In genomic region chr1:110188116-110188618, GRCh38 we compare ENCODE assay signal across 10 cellular contexts. TPM values are rescaled to one million over a fixed set of nuclear protein-coding genes. Genes with fewer than 3 reads are reported as not detected.
DNase-seq lines count a peak whose midpoint lies in the region; ATAC-seq and TF ChIP-seq lines count a peak whose summit lies in the region.
"Had no signal": no experiment of that assay in that cellular context is flagged by ENCODE, and none has a peak within 500 bp of the region (broad histone marks: within the 10 kb centered on the region; RNA-seq: fewer than 3 reads in every experiment).

No MANE protein-coding gene starts in this region.

- peak; percentile 63 for DNase-seq in GM03348 (ENCODE audit: low spot score)
- peak; percentile 58 for DNase-seq in fibroblast of mammary gland (ENCODE audit: low read depth)
- no peak for DNase-seq in sciatic nerve (ENCODE audit: low spot score)
- no peak for DNase-seq in NOMO-1 (lab: John Stamatoyannopoulos, UW; ENCODE audit: unreplicated experiment in 2 of 2)
- DNase-seq: DMS153 had no signal

- no peak overlapping the region for H3K4me3 ChIP-seq in fibroblast of mammary gland (ENCODE audit: control insufficient read depth, low read depth, low read length)

- intact Hi-C loops in sciatic nerve (cut with DNase I): no loop called here

- no peak for TF ChIP-seq CTCF in fibroblast of mammary gland (conservative IDR thresholded peaks at IDR 0.05; ENCODE audit: control insufficient read depth, insufficient read depth, low read depth, low read length)

- ATAC-seq in sciatic nerve (peak; percentile 79), HG03378 (IDR thresholded peaks at IDR 0.05; ENCODE audit: unreplicated experiment) (no peak), GM21786 (IDR thresholded peaks at IDR 0.05; ENCODE audit: unreplicated experiment) (no peak), GM19351 (IDR thresholded peaks at IDR 0.05; ENCODE audit: unreplicated experiment) (no peak)
- ATAC-seq: activated CD4-positive, CD25-positive, alpha-beta regulatory T cell treated with anti-CD3 and anti-CD28 coated beads, Interleukin-2, amount 50 U/mL, for 24 hours had no signal

TF ChIP-seq in PFSK-1, 5 proteins besides CTCF, POLR2A, EP300 and RAD21:
- TF ChIP-seq POLR2AphosphoS5 (IDR thresholded peaks at IDR 0.05; ENCODE audit: low read depth, low read length): no peak
- TF ChIP-seq FOXP2 (optimal IDR thresholded peaks at IDR 0.05; ENCODE audit: borderline replicate concordance, extremely low read depth, extremely low read length, insufficient read depth): no peak
- no peak for TF ChIP-seq SIN3A (IDR thresholded peaks at IDR 0.05; ENCODE audit: borderline replicate concordance, insufficient read depth, low read length)
- peak in 1 of 2 experiments; percentile 43; a peak in 1 of 4 replicates for TF ChIP-seq REST (IDR thresholded peaks at IDR 0.05; ENCODE audit: insufficient read depth in 1 of 2, low read depth in 2 of 2, low read length in 2 of 2)
- TF ChIP-seq TAF1 (IDR thresholded peaks at IDR 0.05; ENCODE audit: borderline replicate concordance, insufficient read depth, low read length): peak; percentile 43; the same call in 1 of the 2 replicates
TF ChIP-seq in PFSK-1: peak in this region for 2.

RNA-seq across cellular contexts. Expression of gene KCNC4, which starts 21.9 kb away (rescaled TPM):
- polyA plus RNA-seq in PFSK-1 (2012; ENCODE audit: insufficient read length, low read depth): 11.0 TPM
- total RNA-seq in sciatic nerve: 15.6 TPM

RNA-seq across cellular contexts. Expression of gene SLC6A17, which starts 37.9 kb away (rescaled TPM):
- not detected for polyA plus RNA-seq in PFSK-1 (2012; ENCODE audit: insufficient read length, low read depth)
- not detected for total RNA-seq in sciatic nerve

Comparison
In these comparisons a context has a peak if more than half of its experiments do, and no peak if none do; other contexts are left out.
1. DNase-seq: peak in GM03348 (single experiment) and fibroblast of mammary gland (single experiment); none in sciatic nerve (single experiment) and NOMO-1 (0 of 2).